Comparison of ENCODE assay signal across 8 cellular contexts in genomic region chr2:99336780-99337163, GRCh38. TPM values are rescaled to one million over a fixed set of nuclear protein-coding genes. Genes with fewer than 3 reads are reported as not detected.
DNase-seq lines count a peak whose midpoint lies in the region; ATAC-seq, FAIRE-seq and TF ChIP-seq lines count a peak whose summit lies in the region.

No MANE protein-coding gene starts in this region.

- H3K4me1 ChIP-seq in fibroblast of lung (ENCODE audit: control insufficient read depth, extremely low read depth, insufficient read depth, low read length) (peaks cover 2% of the 10 kb centered on the region), small intestine (ENCODE audit: control insufficient read depth in 2 of 2, insufficient read depth in 1 of 2, low read depth in 1 of 2, low read length in 1 of 2) (peaks cover 0 to 3% of the 10 kb centered on the region in 2 donors)

- peak overlapping the region; percentile 83 for H3K27ac ChIP-seq in fibroblast of lung (ENCODE audit: insufficient read depth, low read length)
- H3K27ac ChIP-seq in small intestine (ENCODE audit: low read depth in 1 of 2, low read length in 1 of 2): peak overlapping the region; percentile 85 to 90

- no peak for FAIRE-seq in small intestine (lab: Jason Lieb, UNC)

- no peak for DNase-seq in GM12864 (ENCODE audit: low read depth)
- no peak for DNase-seq in Jurkat, Clone E6-1 (ENCODE audit: low read depth, low spot score)
- DNase-seq in fibroblast of lung (ENCODE audit: low read depth in 2 of 2): no peak
- DNase-seq in small intestine: no peak
- DNase-seq in SHP77 treated with DMSO at 0.1 percent for 48 hours (lab: John Stamatoyannopoulos, UW): no peak
- DNase-seq in effector CD8-positive, alpha-beta T cell (lab: John Stamatoyannopoulos, UW): no peak
- DNase-seq in ACHN: no peak

- WGBS in small intestine, 3 donors: 0 to 1% (median 0%) methylated on average over 13 of the region's 13 CpGs

- TF ChIP-seq CTCF in GM12864 (IDR thresholded peaks at IDR 0.05; ENCODE audit: low read depth, low read length, missing control alignments) (no peak), fibroblast of lung (conservative IDR thresholded peaks at IDR 0.05 in 1 of 2, IDR thresholded peaks at IDR 0.05 in 1 of 2; ENCODE audit: low read depth in 1 of 2, low read length in 2 of 2) (no peak)

- H3K4me2 ChIP-seq in fibroblast of lung (ENCODE audit: extremely low read depth, insufficient read depth, low read length): peak overlapping the region; percentile 90

- peak; percentile 1 for ATAC-seq in GM21526 (IDR thresholded peaks at IDR 0.05; ENCODE audit: low FRiP score, unreplicated experiment)

- no peaks in the 10 kb centered on the region for H3K27me3 ChIP-seq in fibroblast of lung (ENCODE audit: control insufficient read depth, insufficient read depth, low read length)
- H3K27me3 ChIP-seq in small intestine (ENCODE audit: control insufficient read depth in 2 of 2, insufficient read depth in 2 of 2, low read length in 2 of 2): no peaks in the 10 kb centered on the region

- no peaks in the 10 kb centered on the region for H3K9me3 ChIP-seq in fibroblast of lung (ENCODE audit: control insufficient read depth, insufficient read depth, low read depth, low read length)
- no peaks in the 10 kb centered on the region for H3K9me3 ChIP-seq in small intestine (ENCODE audit: control insufficient read depth, low read depth)

- no peaks in the 10 kb centered on the region for H3K36me3 ChIP-seq in fibroblast of lung (ENCODE audit: control insufficient read depth, insufficient read depth, low read length)
- H3K36me3 ChIP-seq in small intestine (ENCODE audit: control insufficient read depth in 2 of 2, insufficient read depth in 2 of 2, low read length in 2 of 2): peaks cover 1 to 2% of the 10 kb centered on the region in 2 donors

- H3K9ac ChIP-seq in fibroblast of lung (ENCODE audit: insufficient read depth, low read length): peak overlapping the region; percentile 83

- H3K79me2 ChIP-seq in fibroblast of lung (ENCODE audit: control insufficient read depth, insufficient read depth, low read length): peaks cover 78% of the 10 kb centered on the region

- peak overlapping the region; percentile 88 for H2AFZ ChIP-seq in fibroblast of lung (ENCODE audit: low read length)

- in situ Hi-C loops in ACHN (cut with HindIII; ENCODE audit: low pct_ligation_motif_present, low pct_unique_long_range_greater_than_20kb, low sequenced_read_pairs): no loop called here

- no peaks in the 10 kb centered on the region for H4K20me1 ChIP-seq in fibroblast of lung (ENCODE audit: control insufficient read depth, extremely low read depth, insufficient read depth, low read length)

- H3K4me3 ChIP-seq in GM12864 (ENCODE audit: low read depth, low read length) (peak overlapping the region; percentile 89), fibroblast of lung (replicated peaks in 1 of 4; ENCODE audit: control extremely low read depth in 1 of 4, insufficient read depth in 1 of 4, low read depth in 3 of 4, low read length in 4 of 4) (peak overlapping the region; percentile 89 to 97 (median 91)), small intestine (ENCODE audit: low read depth in 1 of 2, low read length in 2 of 2) (peak overlapping the region in 1 of 2 donors; percentile 79)
- H3K4me3 ChIP-seq in Jurkat, Clone E6-1 (ENCODE audit: low read length): peak overlapping the region; percentile 96

RNA-seq across cellular contexts. Expression of gene EIF5B, which starts 0.4 kb away (rescaled TPM):
- polyA plus RNA-seq in Jurkat, Clone E6-1 (2012; ENCODE audit: insufficient read depth, insufficient read length): 59.0 TPM
- 18.5 and 22.8 TPM in 2 replicates for total RNA-seq in fibroblast of lung
- polyA plus RNA-seq in fibroblast of lung: 7.4 and 9.7 TPM in 2 replicates
- polyA plus RNA-seq in fibroblast of lung (2012): 61.9 and 64.4 TPM in 2 replicates
- polyA minus RNA-seq in fibroblast of lung (ENCODE audit: low replicate concordance): 2.1 and 29.9 TPM in 2 replicates
- 10 to 100 TPM; 21.0 to 38.6 (median 25.5) TPM for polyA plus RNA-seq in small intestine

RNA-seq across cellular contexts. Expression of gene TXNDC9, which starts 0.6 kb away (rescaled TPM):
- 28.6 TPM for polyA plus RNA-seq in Jurkat, Clone E6-1 (2012; ENCODE audit: insufficient read depth, insufficient read length)
- 44.2 and 46.7 TPM in 2 replicates for total RNA-seq in fibroblast of lung
- polyA plus RNA-seq in fibroblast of lung (59.0 and 65.0 TPM in 2 replicates), small intestine (10 to 100 TPM; 25.9 to 34.0 (median 33.3) TPM)
- 40.8 and 41.2 TPM in 2 replicates for polyA plus RNA-seq in fibroblast of lung (2012)
- polyA minus RNA-seq in fibroblast of lung (ENCODE audit: low replicate concordance): 1.6 and 5.4 TPM in 2 replicates

RNA-seq across cellular contexts. Expression of gene LYG1, which starts 35.8 kb away (rescaled TPM):
- 3.0 TPM for polyA plus RNA-seq in Jurkat, Clone E6-1 (2012; ENCODE audit: insufficient read depth, insufficient read length)
- 0.26 and 0.50 TPM in 2 replicates for total RNA-seq in fibroblast of lung
- polyA plus RNA-seq in fibroblast of lung (0.34 and 0.44 TPM in 2 replicates), small intestine (10 to 100 TPM in 1 of 3 donors, 1 to 10 TPM in 2; 1.5 to 14.3 (median 5.4) TPM)
- polyA plus RNA-seq in fibroblast of lung (2012): 0.27 and 0.31 TPM in 2 replicates
- not detected in 2 replicates for polyA minus RNA-seq in fibroblast of lung (ENCODE audit: low replicate concordance)
